Comparison of ENCODE assay signal across 16 cellular contexts in genomic region chr14:103115845-103116572, GRCh38. TPM values are rescaled to one million over a fixed set of nuclear protein-coding genes. Genes with fewer than 3 reads are reported as not detected.
DNase-seq lines count a peak whose midpoint lies in the region; ATAC-seq, FAIRE-seq and TF ChIP-seq lines count a peak whose summit lies in the region.
"Had no signal": no experiment of that assay in that cellular context is flagged by ENCODE, and none has a peak within 500 bp of the region (broad histone marks: within the 10 kb centered on the region; RNA-seq: fewer than 3 reads in every experiment).

No MANE protein-coding gene starts in this region.

- no peak overlapping the region for H3K4me3 ChIP-seq in HepG2 (replicated peaks in 1 of 3; ENCODE audit: insufficient read depth in 1 of 3, low read depth in 2 of 3, low read length in 3 of 3)
- H3K4me3 ChIP-seq: GM12878 had no signal

- no TSS peak for BruUV-seq in HepG2 (replicated peaks; lab: Mats Ljungman, UMichigan)

- H3K27me3 ChIP-seq in HepG2 (ENCODE audit: control insufficient read depth in 1 of 2, insufficient read depth in 2 of 2, low read length in 2 of 2) = peaks cover 0 to 20% of the 10 kb centered on the region in 2 experiments; a peak in 2 of 5 replicates

- no peaks in the 10 kb centered on the region for H3K79me2 ChIP-seq in HepG2 (ENCODE audit: insufficient read depth, low read length)

- no peak for TF ChIP-seq CTCF in HepG2 (CRISPR knock-in tag; IDR thresholded peaks at IDR 0.05)

- H3K4me2 ChIP-seq in HepG2 (ENCODE audit: low read depth, low read length) = no peak overlapping the region

- POLR2A ChIA-PET in HepG2 (lab: Yijun Ruan, JAX) = interaction anchor here (0.8 to 1.7 kb wide), 5 partner anchors 11 to 71 kb away, joined by 3 to 7 read pairs (median 3); no protein-coding TSS in a partner anchor

- H3K27ac ChIP-seq in HepG2 (ENCODE audit: extremely low read length, insufficient read depth, low read length) = no peak overlapping the region
- H3K27ac ChIP-seq: VCaP had no signal

- no peak overlapping the region for H3K9ac ChIP-seq in HepG2 (ENCODE audit: insufficient read depth, low read depth, low read length)

- no peaks in the 10 kb centered on the region for H3K36me3 ChIP-seq in HepG2 (replicated peaks in 1 of 2; ENCODE audit: control insufficient read depth in 1 of 2, insufficient read depth in 2 of 2, low read length in 2 of 2)

- in situ Hi-C loops in HepG2 (cut with HindIII; ENCODE audit: extremely low pct_ligation_motif_present, low pct_unique_long_range_greater_than_20kb) = no loop called here

- FAIRE-seq in HepG2 (lab: Jason Lieb, UNC) = no peak
- FAIRE-seq: frontal cortex, GM12878 had no signal

- no peak for TF ChIP-seq RAD21 in HepG2 (CRISPR knock-in tag; IDR thresholded peaks at IDR 0.05)

- CTCF ChIA-PET in HepG2 (lab: Yijun Ruan, JAX; ENCODE audit: low intra/inter-chr PET ratio, low total read pairs) = no interaction called here

- TF ChIP-seq POLR2A in HepG2 (IDR thresholded peaks at IDR 0.05; ENCODE audit: insufficient read depth in 1 of 2, low read depth in 2 of 2, low read length in 2 of 2) = peak; percentile 17 to 28; a peak in 1 of 4 replicates

- H2AFZ ChIP-seq in HepG2 (ENCODE audit: low read length) = no peak overlapping the region

- 46% methylated on average over 9 of the region's 10 CpGs for WGBS in HepG2 (ENCODE audit: low lambda C conversion rate)

- DNase-seq in ELR (ENCODE audit: low read depth) = peak; percentile 68
- DNase-seq in amniotic epithelial cell (ENCODE audit: low read depth) = peak; percentile 70
- DNase-seq in HepG2 (ENCODE audit: low spot score) = no peak
- DNase-seq in HUDEP-2 (lab: John Stamatoyannopoulos, UW; ENCODE audit: unreplicated experiment in 76 of 76) = no peak
- DNase-seq in NCI-H1694 (lab: John Stamatoyannopoulos, UW) = no peak
- DNase-seq: activated CD4-positive, alpha-beta memory T cell treated with anti-CD3 and anti-CD28 coated beads, Interleukin-2, amount 10 ng/mL, durations not matched to agents 7 days and 5 days; activated T-cell treated with anti-CD3 and anti-CD28 coated beads, Interleukin-2, amount 50 U/mL, for 72 hours; COR-L47; NCI-H2029 treated with DMSO at 0.1 percent for 48 hours; NCI-H526 had no signal

- TF ChIP-seq EP300 in HepG2 (IDR thresholded peaks at IDR 0.05; ENCODE audit: low read depth in 2 of 2, low read length in 2 of 2) = no peak
- no peak for TF ChIP-seq EP300 in HepG2 (CRISPR knock-in tag; IDR thresholded peaks at IDR 0.05; ENCODE audit: borderline replicate concordance)

- no peaks in the 10 kb centered on the region for H3K9me3 ChIP-seq in HepG2 (ENCODE audit: low read length)

- H3K4me1 ChIP-seq in HepG2 (ENCODE audit: insufficient read depth, low read length) = peaks cover 82% of the 10 kb centered on the region

- intact Hi-C loops in HepG2 (cut with micrococcal nuclease; ENCODE audit: unreplicated experiment) = no loop called here

- ATAC-seq in HepG2 = peak; percentile 0; the same call in 1 of the 3 replicates
- ATAC-seq in HG02642 (IDR thresholded peaks at IDR 0.05; ENCODE audit: poor library complexity, unreplicated experiment) = no peak

- H4K20me1 ChIP-seq in HepG2 (ENCODE audit: insufficient read depth, low read length) = no peaks in the 10 kb centered on the region

RNA-seq across cellular contexts. Expression of gene TNFAIP2, which starts 7.3 kb away (rescaled TPM):
- 0.45 and 0.46 TPM in 2 replicates for total RNA-seq in HepG2 (2016; rRNA removed; fragmentation: Illumina TruSeq; extraction: Trizol)
- total RNA-seq in HepG2 (2016; cell fraction: cytosol; rRNA removed; fragmentation: Illumina TruSeq; extraction: Trizol; ENCODE audit: low read depth) = not detected in 2 replicates
- 0.45 and 0.67 TPM in 2 replicates for total RNA-seq in HepG2 (2016; cell fraction: insoluble cytoplasmic fraction; rRNA removed; fragmentation: Illumina TruSeq; extraction: Trizol)
- total RNA-seq in HepG2 (2016; cell fraction: membrane; rRNA removed; fragmentation: Illumina TruSeq; extraction: Trizol) = 0.31 and 0.40 TPM in 2 replicates
- 0.34 and 0.94 TPM in 2 replicates for total RNA-seq in HepG2 (2016; cell fraction: nucleus; rRNA removed; fragmentation: Illumina TruSeq; extraction: Trizol)
- 0.91 and 1.5 TPM in 2 replicates for polyA plus RNA-seq in HepG2 (2011; rRNA removed)
- polyA plus RNA-seq in HepG2 (2011; cell fraction: cytosol; rRNA removed) = 0.28 and 0.81 TPM in 2 replicates
- polyA plus RNA-seq in HepG2 (2011; cell fraction: nucleus; rRNA removed) = 7.5 and 18.0 TPM in 2 replicates
- polyA plus RNA-seq in HepG2 (2012) = 0.36 and 0.61 TPM in 2 replicates
- not detected in 2 replicates for polyA plus RNA-seq in HepG2 (2016; cell fraction: cytosol; fragmentation: Illumina TruSeq; extraction: Trizol; ENCODE audit: low read depth)
- 0.16 and 0.42 TPM in 2 replicates for polyA plus RNA-seq in HepG2 (2016; cell fraction: insoluble cytoplasmic fraction; fragmentation: Illumina TruSeq; extraction: Trizol; ENCODE audit: low read depth)
- 0.18 and 0.23 TPM in 2 replicates for polyA plus RNA-seq in HepG2 (2016; cell fraction: membrane; fragmentation: Illumina TruSeq; extraction: Trizol; ENCODE audit: low read depth)
- 0.83 and 1.8 TPM in 2 replicates for polyA plus RNA-seq in HepG2 (2016; cell fraction: nucleus; fragmentation: Illumina TruSeq; extraction: Trizol; ENCODE audit: insufficient read depth, low read depth)
- 2.4 and 123 TPM in 2 replicates for polyA minus RNA-seq in HepG2 (2011; rRNA and poly(A)+ RNA removed; ENCODE audit: low replicate concordance)
- polyA minus RNA-seq in HepG2 (2011; cell fraction: cytosol; rRNA and poly(A)+ RNA removed) = 0.79 and 1.2 TPM in 2 replicates
- 1.5 and 2.1 TPM in 2 replicates for polyA minus RNA-seq in HepG2 (2011; cell fraction: nucleus; rRNA and poly(A)+ RNA removed)

RNA-seq across cellular contexts. Expression of gene EXOC3L4, which starts 21.5 kb away (rescaled TPM):
- total RNA-seq in HepG2 (2016; rRNA removed; fragmentation: Illumina TruSeq; extraction: Trizol) = 11.3 and 27.0 TPM in 2 replicates
- 6.3 and 6.7 TPM in 2 replicates for total RNA-seq in HepG2 (2016; cell fraction: cytosol; rRNA removed; fragmentation: Illumina TruSeq; extraction: Trizol; ENCODE audit: low read depth)
- 9.0 and 28.6 TPM in 2 replicates for total RNA-seq in HepG2 (2016; cell fraction: insoluble cytoplasmic fraction; rRNA removed; fragmentation: Illumina TruSeq; extraction: Trizol)
- total RNA-seq in HepG2 (2016; cell fraction: membrane; rRNA removed; fragmentation: Illumina TruSeq; extraction: Trizol) = 11.1 and 11.5 TPM in 2 replicates
- 32.0 and 33.7 TPM in 2 replicates for total RNA-seq in HepG2 (2016; cell fraction: nucleus; rRNA removed; fragmentation: Illumina TruSeq; extraction: Trizol)
- polyA plus RNA-seq in HepG2 (2011; rRNA removed) = 11.8 and 21.2 TPM in 2 replicates
- polyA plus RNA-seq in HepG2 (2011; cell fraction: cytosol; rRNA removed) = 10.4 and 15.5 TPM in 2 replicates
- polyA plus RNA-seq in HepG2 (2011; cell fraction: nucleus; rRNA removed) = 157 and 161 TPM in 2 replicates
- 12.5 and 20.1 TPM in 2 replicates for polyA plus RNA-seq in HepG2 (2012)
- 4.1 and 4.2 TPM in 2 replicates for polyA plus RNA-seq in HepG2 (2016; cell fraction: cytosol; fragmentation: Illumina TruSeq; extraction: Trizol; ENCODE audit: low read depth)
- 7.6 and 10.6 TPM in 2 replicates for polyA plus RNA-seq in HepG2 (2016; cell fraction: insoluble cytoplasmic fraction; fragmentation: Illumina TruSeq; extraction: Trizol; ENCODE audit: low read depth)
- 6.1 and 7.1 TPM in 2 replicates for polyA plus RNA-seq in HepG2 (2016; cell fraction: membrane; fragmentation: Illumina TruSeq; extraction: Trizol; ENCODE audit: low read depth)
- 105 and 107 TPM in 2 replicates for polyA plus RNA-seq in HepG2 (2016; cell fraction: nucleus; fragmentation: Illumina TruSeq; extraction: Trizol; ENCODE audit: insufficient read depth, low read depth)
- polyA minus RNA-seq in HepG2 (2011; rRNA and poly(A)+ RNA removed; ENCODE audit: low replicate concordance) = 0.28 and 10.1 TPM in 2 replicates
- 3.4 and 5.3 TPM in 2 replicates for polyA minus RNA-seq in HepG2 (2011; cell fraction: cytosol; rRNA and poly(A)+ RNA removed)
- 24.7 and 29.2 TPM in 2 replicates for polyA minus RNA-seq in HepG2 (2011; cell fraction: nucleus; rRNA and poly(A)+ RNA removed)
- total RNA-seq: activated CD4-positive, alpha-beta memory T cell treated with anti-CD3 and anti-CD28 coated beads, Interleukin-2, amount 10 ng/mL, durations not matched to agents 7 days and 5 days; activated T-cell treated with anti-CD3 and anti-CD28 coated beads, Interleukin-2, amount 50 U/mL, for 72 hours; GM12878 had no signal
- polyA plus RNA-seq: GM12878 had no signal

RNA-seq across cellular contexts. Expression of gene LBHD2, which starts 32.0 kb away (rescaled TPM):
- 0.72 and 1.00 TPM in 2 replicates for total RNA-seq in HepG2 (2016; rRNA removed; fragmentation: Illumina TruSeq; extraction: Trizol)
- total RNA-seq in HepG2 (2016; cell fraction: cytosol; rRNA removed; fragmentation: Illumina TruSeq; extraction: Trizol; ENCODE audit: low read depth) = 2.3 and 2.8 TPM in 2 replicates
- total RNA-seq in HepG2 (2016; cell fraction: insoluble cytoplasmic fraction; rRNA removed; fragmentation: Illumina TruSeq; extraction: Trizol) = 0.37 and 0.39 TPM in 2 replicates
- total RNA-seq in HepG2 (2016; cell fraction: membrane; rRNA removed; fragmentation: Illumina TruSeq; extraction: Trizol) = 1.1 and 4.0 TPM in 2 replicates
- not detected in 2 replicates for total RNA-seq in HepG2 (2016; cell fraction: nucleus; rRNA removed; fragmentation: Illumina TruSeq; extraction: Trizol)
- polyA plus RNA-seq in HepG2 (2011; rRNA removed) = 0.67 and 0.95 TPM in 2 replicates
- polyA plus RNA-seq in HepG2 (2011; cell fraction: cytosol; rRNA removed) = 0.85 and 2.1 TPM in 2 replicates
- polyA plus RNA-seq in HepG2 (2011; cell fraction: nucleus; rRNA removed) = 0.64 and 1.0 TPM in 2 replicates
- 0.40 and 0.72 TPM in 2 replicates for polyA plus RNA-seq in HepG2 (2012)
- polyA plus RNA-seq in HepG2 (2016; cell fraction: cytosol; fragmentation: Illumina TruSeq; extraction: Trizol; ENCODE audit: low read depth) = 2.9 and 3.8 TPM in 2 replicates
- polyA plus RNA-seq in HepG2 (2016; cell fraction: insoluble cytoplasmic fraction; fragmentation: Illumina TruSeq; extraction: Trizol; ENCODE audit: low read depth) = 0.36 and 0.88 TPM in 2 replicates
- 0.86 and 1.1 TPM in 2 replicates for polyA plus RNA-seq in HepG2 (2016; cell fraction: membrane; fragmentation: Illumina TruSeq; extraction: Trizol; ENCODE audit: low read depth)
- polyA plus RNA-seq in HepG2 (2016; cell fraction: nucleus; fragmentation: Illumina TruSeq; extraction: Trizol; ENCODE audit: insufficient read depth, low read depth) = 0.73 and 0.75 TPM in 2 replicates
- 0.30 TPM in 1 of 2 replicates, not detected in the other for polyA minus RNA-seq in HepG2 (2011; rRNA and poly(A)+ RNA removed; ENCODE audit: low replicate concordance)
- not detected in 2 replicates for polyA minus RNA-seq in HepG2 (2011; cell fraction: cytosol; rRNA and poly(A)+ RNA removed)
- polyA minus RNA-seq in HepG2 (2011; cell fraction: nucleus; rRNA and poly(A)+ RNA removed) = not detected in 2 replicates
- total RNA-seq: activated CD4-positive, alpha-beta memory T cell treated with anti-CD3 and anti-CD28 coated beads, Interleukin-2, amount 10 ng/mL, durations not matched to agents 7 days and 5 days; activated T-cell treated with anti-CD3 and anti-CD28 coated beads, Interleukin-2, amount 50 U/mL, for 72 hours; frontal cortex; GM12878; LHCN-M2; ureter had no signal
- polyA plus RNA-seq: GM12878 had no signal

RNA-seq across cellular contexts. Expression of gene CDC42BPB, which starts 58.7 kb away (rescaled TPM):
- total RNA-seq in HepG2 (2016; rRNA removed; fragmentation: Illumina TruSeq; extraction: Trizol) = 19.7 and 20.2 TPM in 2 replicates
- 5.5 and 5.6 TPM in 2 replicates for total RNA-seq in HepG2 (2016; cell fraction: cytosol; rRNA removed; fragmentation: Illumina TruSeq; extraction: Trizol; ENCODE audit: low read depth)
- total RNA-seq in HepG2 (2016; cell fraction: insoluble cytoplasmic fraction; rRNA removed; fragmentation: Illumina TruSeq; extraction: Trizol) = 15.3 and 20.6 TPM in 2 replicates
- total RNA-seq in HepG2 (2016; cell fraction: membrane; rRNA removed; fragmentation: Illumina TruSeq; extraction: Trizol) = 7.4 and 7.9 TPM in 2 replicates
- total RNA-seq in HepG2 (2016; cell fraction: nucleus; rRNA removed; fragmentation: Illumina TruSeq; extraction: Trizol) = 21.4 and 24.6 TPM in 2 replicates
- 32.3 and 33.3 TPM in 2 replicates for polyA plus RNA-seq in HepG2 (2011; rRNA removed)
- polyA plus RNA-seq in HepG2 (2011; cell fraction: cytosol; rRNA removed) = 14.7 and 18.8 TPM in 2 replicates
- 82.2 and 87.0 TPM in 2 replicates for polyA plus RNA-seq in HepG2 (2011; cell fraction: nucleus; rRNA removed)
- polyA plus RNA-seq in HepG2 (2012) = 23.1 and 30.9 TPM in 2 replicates
- polyA plus RNA-seq in HepG2 (2016; cell fraction: cytosol; fragmentation: Illumina TruSeq; extraction: Trizol; ENCODE audit: low read depth) = 0.78 and 1.0 TPM in 2 replicates
- 10.5 and 14.1 TPM in 2 replicates for polyA plus RNA-seq in HepG2 (2016; cell fraction: insoluble cytoplasmic fraction; fragmentation: Illumina TruSeq; extraction: Trizol; ENCODE audit: low read depth)
- polyA plus RNA-seq in HepG2 (2016; cell fraction: membrane; fragmentation: Illumina TruSeq; extraction: Trizol; ENCODE audit: low read depth) = 3.0 and 3.4 TPM in 2 replicates
- polyA plus RNA-seq in HepG2 (2016; cell fraction: nucleus; fragmentation: Illumina TruSeq; extraction: Trizol; ENCODE audit: insufficient read depth, low read depth) = 45.7 and 47.5 TPM in 2 replicates
- 93.6 and 143 TPM in 2 replicates for polyA minus RNA-seq in HepG2 (2011; rRNA and poly(A)+ RNA removed; ENCODE audit: low replicate concordance)
- polyA minus RNA-seq in HepG2 (2011; cell fraction: cytosol; rRNA and poly(A)+ RNA removed) = 23.7 and 25.9 TPM in 2 replicates
- polyA minus RNA-seq in HepG2 (2011; cell fraction: nucleus; rRNA and poly(A)+ RNA removed) = 38.8 and 39.3 TPM in 2 replicates

Comparison
In these comparisons a context has a peak if more than half of its experiments do, and no peak if none do; other contexts are left out.
1. DNase-seq: peak in ELR (single experiment) and amniotic epithelial cell (single experiment); none in HepG2 (single experiment), HUDEP-2 (0 of 76) and NCI-H1694 (single experiment).